Comparison of ENCODE assay signal across 13 cellular contexts in genomic region chr2:715038-715437, GRCh38. TPM values are rescaled to one million over a fixed set of nuclear protein-coding genes. Genes with fewer than 3 reads are reported as not detected.
DNase-seq lines count a peak whose midpoint lies in the region; ATAC-seq, FAIRE-seq and TF ChIP-seq lines count a peak whose summit lies in the region.
"Had no signal": no experiment of that assay in that cellular context is flagged by ENCODE, and none has a peak within 500 bp of the region (broad histone marks: within the 10 kb centered on the region; RNA-seq: fewer than 3 reads in every experiment).

No MANE protein-coding gene starts in this region.

- H4K91ac ChIP-seq in neuronal stem cell (ENCODE audit: low read depth, low read length, poor library complexity) = no peak overlapping the region

- FAIRE-seq in GM12891 (lab: Jason Lieb, UNC) = peak; percentile 31
- FAIRE-seq: HepG2 had no signal

- no peak overlapping the region for H3K9ac ChIP-seq in Loucy (ENCODE audit: low read depth, low read length, poor library complexity, severe bottlenecking)
- H3K9ac ChIP-seq in neuronal stem cell (ENCODE audit: low read depth, low read length, poor library complexity) = peak overlapping the region; percentile 33

- no peak overlapping the region for H3K4me3 ChIP-seq in GM23338
- H3K4me3 ChIP-seq in Loucy (ENCODE audit: low read length, poor library complexity, severe bottlenecking) = no peak overlapping the region
- H3K4me3 ChIP-seq in neuronal stem cell (ENCODE audit: low read length in 2 of 2) = no peak overlapping the region
- H3K4me3 ChIP-seq in heart left ventricle = no peak overlapping the region
- H3K4me3 ChIP-seq: HAP-1, SK-N-MC had no signal

- H2AFZ ChIP-seq in GM23338 (peak overlapping the region; percentile 39; the same call in 1 of the 2 replicates), Loucy (ENCODE audit: low read length) (peak overlapping the region; percentile 55; the same call in 1 of the 2 replicates), neuronal stem cell (ENCODE audit: low read length) (no peak overlapping the region)

- TF ChIP-seq POLR2A in GM12891 (IDR thresholded peaks at IDR 0.05; ENCODE audit: low read depth, low read length) (no peak), heart left ventricle (IDR thresholded peaks at IDR 0.05) (no peak)

- DNase-seq in GM12891 (ENCODE audit: insufficient read length, low spot score) (no peak), GM23338 (ENCODE audit: low spot score) (no peak), neuronal stem cell (ENCODE audit: low spot score) (no peak), heart left ventricle (no peak)
- no peak for DNase-seq in stimulated activated naive CD4-positive, alpha-beta T cell (lab: John Stamatoyannopoulos, UW)
- DNase-seq: Right ventricle myocardium superior had no signal

- peaks cover 8% of the 10 kb centered on the region for H3K27me3 Mint-ChIP-seq in GM23338 (ENCODE audit: insufficient read depth, low read depth, poor library complexity)

- H2BK15ac ChIP-seq in neuronal stem cell (ENCODE audit: low read length) = no peak overlapping the region

- H2BK120ac ChIP-seq in neuronal stem cell (ENCODE audit: low read depth, low read length) = no peak overlapping the region

- no peak; the same call in 1 of the 3 replicates for ATAC-seq in GM23338
- no peak for ATAC-seq in heart left ventricle
- ATAC-seq in HG03571 (IDR thresholded peaks at IDR 0.05; ENCODE audit: unreplicated experiment) = no peak

- no peaks in the 10 kb centered on the region for H3K79me2 ChIP-seq in GM23338 (replicated peaks; ENCODE audit: insufficient read depth)
- H3K79me2 ChIP-seq in Loucy (ENCODE audit: insufficient read depth, low read length) = no peaks in the 10 kb centered on the region

- H2BK12ac ChIP-seq in neuronal stem cell (ENCODE audit: low read length) = no peak overlapping the region

- no peak overlapping the region for H4K8ac ChIP-seq in neuronal stem cell (ENCODE audit: low read depth, low read length)

- H3F3A ChIP-seq in GM23338 (replicated peaks; ENCODE audit: low read depth) = no peaks in the 10 kb centered on the region
- H3F3A ChIP-seq in Loucy (ENCODE audit: low read depth) = no peaks in the 10 kb centered on the region

- H3K36me3 ChIP-seq in GM23338 (ENCODE audit: insufficient read depth) = no peaks in the 10 kb centered on the region
- no peaks in the 10 kb centered on the region for H3K36me3 ChIP-seq in Loucy (ENCODE audit: insufficient read depth, low read length)
- H3K36me3 ChIP-seq in neuronal stem cell (replicated peaks in 1 of 2; ENCODE audit: control insufficient read depth in 2 of 2, insufficient read depth in 2 of 2, low read length in 2 of 2) = no peaks in the 10 kb centered on the region
- no peaks in the 10 kb centered on the region for H3K36me3 ChIP-seq in heart left ventricle
- H3K36me3 ChIP-seq: HAP-1 had no signal

- H3K4me2 ChIP-seq in GM23338 (no peak overlapping the region), Loucy (ENCODE audit: low read depth, low read length, poor library complexity, severe bottlenecking) (no peak overlapping the region), neuronal stem cell (ENCODE audit: insufficient read depth, low read length, poor library complexity, severe bottlenecking) (no peak overlapping the region)

- TF ChIP-seq CTCF in GM23338 (conservative IDR thresholded peaks at IDR 0.05; ENCODE audit: low read depth in 2 of 2) = no peak
- TF ChIP-seq CTCF in Loucy (conservative IDR thresholded peaks at IDR 0.05; ENCODE audit: low read length) = no peak
- no peak for TF ChIP-seq CTCF in heart left ventricle (IDR thresholded peaks at IDR 0.05)

- H3K36me3 Mint-ChIP-seq in GM23338 (ENCODE audit: low read depth) = no peaks in the 10 kb centered on the region
- H3K36me3 Mint-ChIP-seq: CD4-positive, CD25-positive, alpha-beta regulatory T cell had no signal

- intact Hi-C loops in heart left ventricle (cut with DNase I) = loop anchor here in 5 of 10 donors (2.0 to 10.0 kb wide), 3 partner anchors 830 to 832 kb away; no protein-coding TSS in a partner anchor

- no peak overlapping the region for H2BK5ac ChIP-seq in neuronal stem cell (ENCODE audit: low read length)

- no peak overlapping the region; the same call in 2 of the 3 replicates for H3K4me3 Mint-ChIP-seq in GM23338
- H3K4me3 Mint-ChIP-seq: CD4-positive, CD25-positive, alpha-beta regulatory T cell; T-helper 2 cell treated with Interferon-gamma antibody and Interleukin-4, amounts not matched to agents 5 μg/mL and 100 μg/mL, for 36 hours had no signal

- H3K27ac Mint-ChIP-seq in GM23338 = no peak overlapping the region
- H3K27ac Mint-ChIP-seq: CD4-positive, CD25-positive, alpha-beta regulatory T cell; T-helper 2 cell treated with Interferon-gamma antibody and Interleukin-4, amounts not matched to agents 5 μg/mL and 100 μg/mL, for 36 hours had no signal

- no peak overlapping the region for H3K27ac ChIP-seq in GM23338 (ENCODE audit: low read depth)
- H3K27ac ChIP-seq in neuronal stem cell (replicated peaks; ENCODE audit: low read length) = no peak overlapping the region
- H3K27ac ChIP-seq in heart left ventricle = no peak overlapping the region
- H3K27ac ChIP-seq: SK-N-MC had no signal

- peaks cover 19% of the 10 kb centered on the region for H3K4me1 Mint-ChIP-seq in GM23338

- H3K9me2 ChIP-seq in GM23338 (ENCODE audit: insufficient read depth) (no peaks in the 10 kb centered on the region), Loucy (replicated peaks; ENCODE audit: low read depth, low read length) (no peaks in the 10 kb centered on the region)

- H3K27me3 ChIP-seq in GM23338 (ENCODE audit: insufficient read depth) = no peaks in the 10 kb centered on the region
- H3K27me3 ChIP-seq in Loucy (ENCODE audit: insufficient read depth, low read length, poor library complexity, severe bottlenecking) = no peaks in the 10 kb centered on the region
- no peaks in the 10 kb centered on the region for H3K27me3 ChIP-seq in neuronal stem cell (ENCODE audit: control insufficient read depth in 3 of 3, insufficient read depth in 3 of 3, low read depth in 1 of 3, low read length in 3 of 3)
- peaks cover 0 to 56% (median 13%) of the 10 kb centered on the region in 9 donors for H3K27me3 ChIP-seq in heart left ventricle

- H4K20me1 ChIP-seq in GM23338 (replicated peaks; ENCODE audit: insufficient read depth) (no peaks in the 10 kb centered on the region), Loucy (ENCODE audit: insufficient read depth, low read length, poor library complexity, severe bottlenecking) (no peaks in the 10 kb centered on the region)

- H3K9me3 ChIP-seq in Loucy (ENCODE audit: insufficient read depth, low read depth, low read length) (no peaks in the 10 kb centered on the region), neuronal stem cell (replicated peaks in 1 of 2; ENCODE audit: control insufficient read depth in 2 of 2, insufficient read depth in 1 of 2, low read depth in 1 of 2, low read length in 2 of 2) (no peaks in the 10 kb centered on the region), heart left ventricle (no peaks in the 10 kb centered on the region)
- H3K9me3 ChIP-seq: HAP-1 had no signal

- H2AK5ac ChIP-seq in neuronal stem cell (ENCODE audit: low read depth, low read length) = no peak overlapping the region

- no CpG with 5 or more reads among the region's 2 CpGs for WGBS in neuronal stem cell (ENCODE audit: extremely low coverage in 2 of 2, insufficient read length in 2 of 2, insufficient replicate concordance in 1 of 2), 2 donors
- WGBS in heart left ventricle, 4 donors = 39 to 65% (median 57%) methylated on average over 2 of the region's 2 CpGs

- H3K14ac ChIP-seq in neuronal stem cell (ENCODE audit: low read length) = no peak overlapping the region

- no peak overlapping the region for H3K4ac ChIP-seq in neuronal stem cell (ENCODE audit: low read length)

- H3K79me1 ChIP-seq in neuronal stem cell (ENCODE audit: low read depth, low read length) = no peaks in the 10 kb centered on the region

- H3K9me3 Mint-ChIP-seq in GM23338 = no peaks in the 10 kb centered on the region; the same call in 2 of the 3 replicates
- H3K9me3 Mint-ChIP-seq: CD4-positive, CD25-positive, alpha-beta regulatory T cell; T-helper 2 cell treated with Interferon-gamma antibody and Interleukin-4, amounts not matched to agents 5 μg/mL and 100 μg/mL, for 36 hours had no signal

- 0 out of 2 replicates have a peak, but pooled peaks cover 5% of the 10 kb centered on the region for H3K4me1 ChIP-seq in GM23338 (ENCODE audit: insufficient read depth)
- peaks cover 13% of the 10 kb centered on the region for H3K4me1 ChIP-seq in Loucy (ENCODE audit: insufficient read depth, low read length, poor library complexity, severe bottlenecking)
- no peaks in the 10 kb centered on the region for H3K4me1 ChIP-seq in neuronal stem cell (ENCODE audit: control insufficient read depth in 2 of 2, insufficient read depth in 1 of 2, low read depth in 1 of 2, low read length in 2 of 2)
- no peaks in the 10 kb centered on the region for H3K4me1 ChIP-seq in heart left ventricle
- H3K4me1 ChIP-seq: HAP-1 had no signal

- H3K18ac ChIP-seq in neuronal stem cell (ENCODE audit: low read length) = no peak overlapping the region

- H3K23ac ChIP-seq in neuronal stem cell (ENCODE audit: low read depth, low read length, poor library complexity) = no peak overlapping the region

TF ChIP-seq in GM12891, 5 proteins besides CTCF, POLR2A, EP300 and RAD21:
- no peak for TF ChIP-seq PAX5 (IDR thresholded peaks at IDR 0.05; ENCODE audit: insufficient read depth, low read length, severe bottlenecking)
- no peak for TF ChIP-seq POU2F2 (IDR thresholded peaks at IDR 0.05; ENCODE audit: low read depth, low read length)
- TF ChIP-seq SPI1 (IDR thresholded peaks at IDR 0.05; ENCODE audit: low read depth, low read length) = no peak
- TF ChIP-seq POLR2AphosphoS5 (IDR thresholded peaks at IDR 0.05; ENCODE audit: low read depth, low read length) = no peak
- no peak for TF ChIP-seq TAF1 (IDR thresholded peaks at IDR 0.05; ENCODE audit: low read depth, low read length)

TF ChIP-seq in GM23338, 12 proteins besides CTCF, POLR2A, EP300 and RAD21:
- no peak for TF ChIP-seq CREB1 (CRISPR knock-in tag; IDR thresholded peaks at IDR 0.05; ENCODE audit: low read depth)

RNA-seq across cellular contexts. Expression of gene TMEM18, which starts 37.8 kb away (rescaled TPM):
- polyA plus RNA-seq in GM12891 (2012; ENCODE audit: low read depth, missing spikeins) = 14.3 TPM
- total RNA-seq in GM23338 (2014; rRNA removed; shearing (Covaris generic)) = 15.0 and 18.4 TPM in 2 replicates
- polyA plus RNA-seq in GM23338 (2016; fragmentation: Nextera tagmentation; extraction: Ambion mirVana) (39.5 and 41.9 TPM in 2 replicates), heart left ventricle (10 to 100 TPM in 1 of 2 donors, 1 to 10 TPM in 1; 7.0 to 20.0 TPM)
- 33.2 TPM for polyA plus RNA-seq in neuronal stem cell (2013, experiment 1 of 2)
- 35.6 TPM for polyA plus RNA-seq in neuronal stem cell (2013, experiment 2 of 2)
- total RNA-seq in heart left ventricle = 10 to 100 TPM in 5 of 9 donors, 1 to 10 TPM in 4; 8.8 to 14.2 (median 10.5) TPM
